Comparison of ENCODE assay signal across 1 cellular context in the genomic region with DNA sequence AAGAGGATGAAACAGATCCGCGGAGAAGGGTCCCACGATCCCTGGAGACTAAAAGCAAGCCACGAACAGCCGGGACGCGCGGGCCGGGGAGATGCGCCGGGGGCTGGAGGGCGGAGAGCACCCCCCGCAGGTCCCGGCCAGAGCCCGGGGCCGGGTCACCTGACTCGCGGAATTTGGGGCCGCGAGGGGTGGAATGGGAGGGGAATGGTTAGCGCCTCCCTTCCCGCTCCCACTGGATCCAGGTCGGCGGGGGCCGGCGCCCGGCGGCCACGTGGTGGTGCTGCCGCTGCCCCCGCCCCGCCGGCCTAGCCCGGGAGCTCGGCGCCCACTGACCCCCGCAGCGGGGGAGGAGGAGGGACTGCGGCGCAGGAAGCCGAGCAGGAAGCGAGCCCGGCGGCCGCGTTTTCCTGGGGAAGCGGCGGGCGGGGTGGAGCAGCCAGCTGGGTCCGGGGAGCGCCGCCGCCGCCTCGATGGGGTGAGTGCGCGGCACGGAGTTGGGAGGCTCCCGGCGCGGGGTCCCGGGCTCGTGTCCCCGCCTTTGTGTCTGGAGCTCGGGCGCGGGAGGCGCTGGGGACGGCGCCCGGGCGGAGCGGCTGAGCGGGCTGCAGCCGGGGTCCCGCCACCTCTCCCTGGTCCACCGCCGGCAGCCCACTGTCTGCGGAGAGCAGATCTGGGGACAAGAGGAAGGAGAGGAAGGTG.
A peak's percentile ranks its signal among the peaks of the same experiment; 100 is the strongest.
TF ChIP-seq lines count a peak whose summit lies in the region.

A gene (plus strand): TSS at position 328 of the 699 bp plus-strand sequence. CDS start 30,592 bp downstream, outside the sequence.

TF ChIP-seq in HCT116, 20 proteins besides CTCF, POLR2A, EP300 and RAD21 (continued from another document):
- TF ChIP-seq, protein P1, sequence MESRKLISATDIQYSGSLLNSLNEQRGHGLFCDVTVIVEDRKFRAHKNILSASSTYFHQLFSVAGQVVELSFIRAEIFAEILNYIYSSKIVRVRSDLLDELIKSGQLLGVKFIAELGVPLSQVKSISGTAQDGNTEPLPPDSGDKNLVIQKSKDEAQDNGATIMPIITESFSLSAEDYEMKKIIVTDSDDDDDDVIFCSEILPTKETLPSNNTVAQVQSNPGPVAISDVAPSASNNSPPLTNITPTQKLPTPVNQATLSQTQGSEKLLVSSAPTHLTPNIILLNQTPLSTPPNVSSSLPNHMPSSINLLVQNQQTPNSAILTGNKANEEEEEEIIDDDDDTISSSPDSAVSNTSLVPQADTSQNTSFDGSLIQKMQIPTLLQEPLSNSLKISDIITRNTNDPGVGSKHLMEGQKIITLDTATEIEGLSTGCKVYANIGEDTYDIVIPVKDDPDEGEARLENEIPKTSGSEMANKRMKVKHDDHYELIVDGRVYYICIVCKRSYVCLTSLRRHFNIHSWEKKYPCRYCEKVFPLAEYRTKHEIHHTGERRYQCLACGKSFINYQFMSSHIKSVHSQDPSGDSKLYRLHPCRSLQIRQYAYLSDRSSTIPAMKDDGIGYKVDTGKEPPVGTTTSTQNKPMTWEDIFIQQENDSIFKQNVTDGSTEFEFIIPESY (IDR thresholded peaks at IDR 0.05; ENCODE audit: extremely low read depth, insufficient replicate concordance, low read length) = no peak
- TF ChIP-seq TCF7L2 (IDR thresholded peaks at IDR 0.05; ENCODE audit: borderline replicate concordance, extremely low read depth, insufficient read depth, insufficient read length) = no peak
- TF ChIP-seq EZH2phosphoT487 (IDR thresholded peaks at IDR 0.05; ENCODE audit: borderline replicate concordance) = no peak
- TF ChIP-seq SIN3A (IDR thresholded peaks at IDR 0.05; ENCODE audit: low read depth) = no peak
- no peak for TF ChIP-seq SRF (IDR thresholded peaks at IDR 0.05; ENCODE audit: low read depth)
- TF ChIP-seq, protein P2, sequence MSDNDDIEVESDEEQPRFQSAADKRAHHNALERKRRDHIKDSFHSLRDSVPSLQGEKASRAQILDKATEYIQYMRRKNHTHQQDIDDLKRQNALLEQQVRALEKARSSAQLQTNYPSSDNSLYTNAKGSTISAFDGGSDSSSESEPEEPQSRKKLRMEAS (IDR thresholded peaks at IDR 0.05) = peak; percentile 77
- TF ChIP-seq JUND (IDR thresholded peaks at IDR 0.05) = no peak
- TF ChIP-seq SP1 (IDR thresholded peaks at IDR 0.05; ENCODE audit: low read depth) = no peak
- TF ChIP-seq CBX3 (IDR thresholded peaks at IDR 0.05; ENCODE audit: low read depth) = no peak
- no peak for TF ChIP-seq EZH2 (IDR thresholded peaks at IDR 0.05)
- no peak for TF ChIP-seq ZNF274 (IDR thresholded peaks at IDR 0.05; ENCODE audit: low read depth, low read length)
- TF ChIP-seq, protein P3, sequence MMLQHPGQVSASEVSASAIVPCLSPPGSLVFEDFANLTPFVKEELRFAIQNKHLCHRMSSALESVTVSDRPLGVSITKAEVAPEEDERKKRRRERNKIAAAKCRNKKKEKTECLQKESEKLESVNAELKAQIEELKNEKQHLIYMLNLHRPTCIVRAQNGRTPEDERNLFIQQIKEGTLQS (IDR thresholded peaks at IDR 0.05) = no peak
- no peak for TF ChIP-seq ELF1 (IDR thresholded peaks at IDR 0.05; ENCODE audit: borderline replicate concordance, low read depth)
- no peak for TF ChIP-seq FOSL1 (IDR thresholded peaks at IDR 0.05; ENCODE audit: low read depth)
- peak; percentile 65; the same call in 1 of the 2 replicates for TF ChIP-seq ZFX (IDR thresholded peaks at IDR 0.05)
- no peak for TF ChIP-seq CEBPB (IDR thresholded peaks at IDR 0.05; ENCODE audit: low read depth)
